29 cellular contexts compared by ENCODE assay signal in the genomic region with DNA sequence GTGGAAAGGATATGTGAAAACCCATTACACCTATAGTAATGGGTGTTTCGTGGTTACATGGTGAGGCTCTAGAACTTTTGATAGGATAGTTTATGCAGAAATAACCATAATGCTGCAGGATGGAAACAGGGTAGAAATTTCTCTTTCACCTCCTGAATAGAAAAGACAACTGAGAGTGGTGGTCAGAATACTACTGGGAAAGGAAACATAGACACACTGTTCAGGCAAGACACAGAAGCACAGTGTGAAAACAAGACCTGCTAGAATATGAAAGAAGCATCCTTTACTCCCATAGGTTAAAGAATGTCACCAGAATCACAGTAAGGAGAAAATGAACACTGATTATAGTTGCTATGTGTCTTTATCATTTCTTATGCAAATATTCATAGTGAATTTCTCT.
DNase-seq lines count a peak whose midpoint lies in the region; ATAC-seq lines count a peak whose summit lies in the region.
"Had no signal": no experiment of that assay in that cellular context is flagged by ENCODE, and none has a peak within 500 bp of the region (broad histone marks: within the 10 kb centered on the region; RNA-seq: fewer than 3 reads in every experiment).

No MANE protein-coding gene starts in this region.

- H3K9me3 Mint-ChIP-seq in stimulated activated effector memory CD8-positive, alpha-beta T cell treated with anti-CD3 and anti-CD28 coated beads, Interleukin-12 subunit alpha, Interleukin-12 subunit beta, amount 100 ng/mL, for 72 hours, result no peaks in the 10 kb centered on the region
- H3K9me3 Mint-ChIP-seq: activated CD4-positive, alpha-beta T cell treated with anti-CD3 and anti-CD28 coated beads, Interleukin-2, amount 10 ng/mL, durations not matched to agents 7 days and 5 days; activated naive CD8-positive, alpha-beta T cell treated with anti-CD3 and anti-CD28 coated beads for 36 hours; activated T-helper 2 cell treated with anti-CD3 and anti-CD28 coated beads, Interferon-gamma antibody, Interleukin-2, Interleukin-4, amounts not matched to agents 10 μg/mL and 5 μg/mL and 100 μg/mL, durations not matched to agents 14 hours and 24 hours and 36 hours; dendritic cell treated with granulocyte-macrophage colony-stimulating factor and Interleukin-4, amounts not matched to agents 40 ng/mL and 50 ng/mL, for 4 days; GM23338; HFFc6; T-helper 2 cell treated with Interferon-gamma antibody and Interleukin-4, amounts not matched to agents 5 μg/mL and 100 μg/mL, for 36 hours had no signal

- no peak for DNase-seq in AML-193 (lab: John Stamatoyannopoulos, UW)
- no peak for DNase-seq in stimulated activated effector memory CD8-positive, alpha-beta T cell treated with anti-CD3 and anti-CD28 coated beads, Interleukin-12 subunit alpha, Interleukin-12 subunit beta, amount 100 ng/mL, for 72 hours (ENCODE audit: low spot score in 2 of 2)
- no peak for DNase-seq in NCI-H187 treated with DMSO at 0.1 percent for 48 hours (lab: John Stamatoyannopoulos, UW)
- no peak for DNase-seq in NCI-H2171 (lab: John Stamatoyannopoulos, UW)
- DNase-seq: ACHN; activated CD4-positive, alpha-beta T cell treated with anti-CD3 and anti-CD28 coated beads, Interleukin-2, amount 10 ng/mL, durations not matched to agents 7 days and 5 days; activated naive CD8-positive, alpha-beta T cell treated with anti-CD3 and anti-CD28 coated beads for 36 hours; COR-L47; DMS79; GF-D8; HFFc6; islet precursor cell; NCI-H1436 treated with DMSO at 0.1 percent for 48 hours; NCI-H510A treated with DMSO at 0.1 percent for 48 hours; PC-3; right cardiac atrium; stimulated activated CD4-positive, alpha-beta T cell treated with anti-CD3 and anti-CD28 coated beads, Interleukin-4, amount 100 ng/mL, for 24 hours; stimulated activated naive CD4-positive, alpha-beta T cell; testis; WERI-Rb-1 had no signal

- H3K36me3 Mint-ChIP-seq in stimulated activated effector memory CD8-positive, alpha-beta T cell treated with anti-CD3 and anti-CD28 coated beads, Interleukin-12 subunit alpha, Interleukin-12 subunit beta, amount 100 ng/mL, for 72 hours, result no peaks in the 10 kb centered on the region

- no peak overlapping the region for H3K27ac Mint-ChIP-seq in stimulated activated effector memory CD8-positive, alpha-beta T cell treated with anti-CD3 and anti-CD28 coated beads, Interleukin-12 subunit alpha, Interleukin-12 subunit beta, amount 100 ng/mL, for 72 hours
- H3K27ac Mint-ChIP-seq: activated CD4-positive, alpha-beta T cell treated with anti-CD3 and anti-CD28 coated beads, Interleukin-2, amount 10 ng/mL, durations not matched to agents 7 days and 5 days; activated naive CD8-positive, alpha-beta T cell treated with anti-CD3 and anti-CD28 coated beads for 36 hours; activated T-helper 2 cell treated with anti-CD3 and anti-CD28 coated beads, Interferon-gamma antibody, Interleukin-2, Interleukin-4, amounts not matched to agents 10 μg/mL and 5 μg/mL and 100 μg/mL, durations not matched to agents 14 hours and 24 hours and 36 hours; dendritic cell treated with granulocyte-macrophage colony-stimulating factor and Interleukin-4, amounts not matched to agents 40 ng/mL and 50 ng/mL, for 4 days; GM23338; HFFc6; T-helper 2 cell treated with Interferon-gamma antibody and Interleukin-4, amounts not matched to agents 5 μg/mL and 100 μg/mL, for 36 hours had no signal

- H3K4me1 Mint-ChIP-seq in stimulated activated effector memory CD8-positive, alpha-beta T cell treated with anti-CD3 and anti-CD28 coated beads, Interleukin-12 subunit alpha, Interleukin-12 subunit beta, amount 100 ng/mL, for 72 hours, result no peaks in the 10 kb centered on the region
- H3K4me1 Mint-ChIP-seq: activated CD4-positive, alpha-beta T cell treated with anti-CD3 and anti-CD28 coated beads, Interleukin-2, amount 10 ng/mL, durations not matched to agents 7 days and 5 days had no signal

- ATAC-seq in GM18517 (IDR thresholded peaks at IDR 0.05; ENCODE audit: unreplicated experiment) (peak; percentile 56), GM19463 (IDR thresholded peaks at IDR 0.05; ENCODE audit: unreplicated experiment) (peak; percentile 47), HG02798 (IDR thresholded peaks at IDR 0.05; ENCODE audit: poor library complexity, unreplicated experiment) (peak; percentile 67), HG03432 (IDR thresholded peaks at IDR 0.05; ENCODE audit: unreplicated experiment) (peak; percentile 57)
- no peak for ATAC-seq in stimulated activated effector memory CD8-positive, alpha-beta T cell treated with anti-CD3 and anti-CD28 coated beads, Interleukin-12 subunit alpha, Interleukin-12 subunit beta, amount 100 ng/mL, for 72 hours
- ATAC-seq: GM23338, PC-3, right cardiac atrium, Right ventricle myocardium inferior had no signal

- H3K4me3 Mint-ChIP-seq in stimulated activated effector memory CD8-positive, alpha-beta T cell treated with anti-CD3 and anti-CD28 coated beads, Interleukin-12 subunit alpha, Interleukin-12 subunit beta, amount 100 ng/mL, for 72 hours, result no peak overlapping the region
- H3K4me3 Mint-ChIP-seq: activated CD4-positive, alpha-beta T cell treated with anti-CD3 and anti-CD28 coated beads, Interleukin-2, amount 10 ng/mL, durations not matched to agents 7 days and 5 days; activated naive CD8-positive, alpha-beta T cell treated with anti-CD3 and anti-CD28 coated beads for 36 hours; dendritic cell treated with granulocyte-macrophage colony-stimulating factor and Interleukin-4, amounts not matched to agents 40 ng/mL and 50 ng/mL, for 4 days; GM23338; HFFc6; T-helper 2 cell treated with Interferon-gamma antibody and Interleukin-4, amounts not matched to agents 5 μg/mL and 100 μg/mL, for 36 hours had no signal
